In the genomic region with DNA sequence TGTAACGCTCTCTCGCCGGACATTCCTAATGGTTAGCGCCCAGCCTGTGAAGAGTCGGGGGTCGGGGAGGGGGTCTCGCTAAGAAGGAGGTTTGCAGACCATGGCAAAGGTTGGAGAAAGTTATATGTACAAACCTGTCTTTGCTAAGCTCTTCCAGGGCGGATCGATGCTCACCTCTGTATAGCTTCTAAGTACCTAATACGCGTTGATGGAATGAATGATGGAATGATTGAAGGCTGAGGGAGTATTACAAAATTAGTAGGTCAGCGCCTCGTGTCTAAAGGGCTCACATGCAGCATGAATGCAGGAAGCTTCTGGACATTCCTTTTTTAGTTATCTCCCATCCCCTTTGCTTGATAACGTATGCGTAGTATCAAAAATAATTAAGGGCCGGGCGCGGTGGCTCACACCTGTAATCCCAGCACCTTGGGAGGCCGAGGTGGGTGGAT, we compare ENCODE assay signal across 8 cellular contexts. TPM values are rescaled to one million over a fixed set of nuclear protein-coding genes. Genes with fewer than 3 reads are reported as not detected.
DNase-seq lines count a peak whose midpoint lies in the region; ATAC-seq and TF ChIP-seq lines count a peak whose summit lies in the region.

No MANE protein-coding gene starts in this region.

- ATAC-seq in stimulated activated naive CD8-positive, alpha-beta T cell treated with anti-CD3 and anti-CD28 coated beads, Interleukin-15, Interleukin-2, amounts not matched to agents 100 U/mL and 50 U/mL, for 24 hours = no peak

- H3K9me3 Mint-ChIP-seq in stimulated activated naive CD8-positive, alpha-beta T cell treated with anti-CD3 and anti-CD28 coated beads, Interleukin-15, Interleukin-2, amounts not matched to agents 100 ng/mL and 50 ng/mL, for 24 hours = no peaks in the 10 kb centered on the region
- H3K9me3 Mint-ChIP-seq in mesothelial cell of epicardium = peaks cover 1% of the 10 kb centered on the region

- H3K27ac Mint-ChIP-seq in stimulated activated naive CD8-positive, alpha-beta T cell treated with anti-CD3 and anti-CD28 coated beads, Interleukin-15, Interleukin-2, amounts not matched to agents 100 ng/mL and 50 ng/mL, for 24 hours = peak overlapping the region; percentile 71
- H3K27ac Mint-ChIP-seq in mesothelial cell of epicardium = peak overlapping the region; percentile 90

- H3K4me1 ChIP-seq in breast epithelium = peaks cover 0 to 7% of the 10 kb centered on the region in 2 donors

- no peaks in the 10 kb centered on the region for H3K36me3 ChIP-seq in breast epithelium

- no peaks in the 10 kb centered on the region for H3K9me3 ChIP-seq in breast epithelium

- peak overlapping the region; percentile 85 to 91 (median 88) for H3K4me3 ChIP-seq in breast epithelium

- peaks cover 14% of the 10 kb centered on the region for H3K36me3 Mint-ChIP-seq in stimulated activated naive CD8-positive, alpha-beta T cell treated with anti-CD3 and anti-CD28 coated beads, Interleukin-15, Interleukin-2, amounts not matched to agents 100 ng/mL and 50 ng/mL, for 24 hours (ENCODE audit: low read depth)
- no peaks in the 10 kb centered on the region for H3K36me3 Mint-ChIP-seq in mesothelial cell of epicardium

- peak overlapping the region; percentile 98 to 99 for H3K27ac ChIP-seq in breast epithelium

- peaks cover 36% of the 10 kb centered on the region for H3K4me1 Mint-ChIP-seq in stimulated activated naive CD8-positive, alpha-beta T cell treated with anti-CD3 and anti-CD28 coated beads, Interleukin-15, Interleukin-2, amounts not matched to agents 100 ng/mL and 50 ng/mL, for 24 hours (ENCODE audit: low read depth)
- H3K4me1 Mint-ChIP-seq in mesothelial cell of epicardium = peaks cover 23% of the 10 kb centered on the region

- H3K4me3 Mint-ChIP-seq in stimulated activated naive CD8-positive, alpha-beta T cell treated with anti-CD3 and anti-CD28 coated beads, Interleukin-15, Interleukin-2, amounts not matched to agents 100 ng/mL and 50 ng/mL, for 24 hours = peak overlapping the region; percentile 84
- peak overlapping the region; percentile 85 for H3K4me3 Mint-ChIP-seq in mesothelial cell of epicardium

- no peaks in the 10 kb centered on the region for H3K27me3 Mint-ChIP-seq in stimulated activated naive CD8-positive, alpha-beta T cell treated with anti-CD3 and anti-CD28 coated beads, Interleukin-15, Interleukin-2, amounts not matched to agents 100 ng/mL and 50 ng/mL, for 24 hours
- H3K27me3 Mint-ChIP-seq in mesothelial cell of epicardium (ENCODE audit: low read depth) = peaks cover 3% of the 10 kb centered on the region

- TF ChIP-seq CTCF in breast epithelium (IDR thresholded peaks at IDR 0.05) (no peak), mesothelial cell of epicardium (IDR thresholded peaks at IDR 0.05; ENCODE audit: unreplicated experiment) (no peak), GM13977 (IDR thresholded peaks at IDR 0.05; ENCODE audit: extremely low read depth, insufficient read depth, missing control alignments) (no peak)

- intact Hi-C loops in breast epithelium (cut with DNase I; ENCODE audit: low total_unique reads) = no loop called here

- no peak for TF ChIP-seq POLR2A in breast epithelium (IDR thresholded peaks at IDR 0.05)

- in situ Hi-C loops in GM13977 (cut with MboI; ENCODE audit: low pct_unique_long_range_greater_than_20kb, low sequenced_read_pairs, unreplicated experiment) = no loop called here

- DNase-seq in stimulated activated naive CD8-positive, alpha-beta T cell treated with anti-CD3 and anti-CD28 coated beads, Interleukin-15, Interleukin-2, amounts not matched to agents 100 U/mL and 50 U/mL, for 24 hours = no peak
- DNase-seq in breast epithelium (ENCODE audit: low spot score in 2 of 2) (no peak), mesothelial cell of epicardium (ENCODE audit: low spot score in 2 of 2, unreplicated experiment in 2 of 2) (no peak), SK-N-DZ (ENCODE audit: low spot score) (no peak), KG1 (lab: John Stamatoyannopoulos, UW) (no peak), GM13977 (ENCODE audit: low spot score) (no peak)
- DNase-seq in NK-92 treated with Interleukin-12 subunit alpha and Interleukin-12 subunit beta, amount 100 ng/mL, for 24 hours (lab: John Stamatoyannopoulos, UW) = no peak

- no peaks in the 10 kb centered on the region for H3K27me3 ChIP-seq in breast epithelium

RNA-seq across cellular contexts. Expression of a gene that starts 0.3 kb away (rescaled TPM):
- 10 to 100 TPM; 40.3 to 51.7 (median 42.4) TPM for total RNA-seq in breast epithelium
- total RNA-seq in mesothelial cell of epicardium = 63.4 to 66.3 TPM (median 65.6 TPM) in 3 replicates
- 22.0 and 26.7 TPM in 2 replicates for polyA plus RNA-seq in SK-N-DZ (2014; cell fraction: cytosol; rRNA removed)
- 41.8 and 46.3 TPM in 2 replicates for polyA plus RNA-seq in SK-N-DZ (2014; cell fraction: nucleus; rRNA removed)

RNA-seq across cellular contexts. Expression of a gene that starts 49.1 kb away (rescaled TPM):
- total RNA-seq in breast epithelium (10 to 100 TPM; 17.4 to 55.1 (median 39.7) TPM), mesothelial cell of epicardium (27.3 to 32.5 TPM (median 30.0 TPM) in 3 replicates)
- polyA plus RNA-seq in SK-N-DZ (2014; cell fraction: cytosol; rRNA removed) = 3.2 and 3.5 TPM in 2 replicates
- polyA plus RNA-seq in SK-N-DZ (2014; cell fraction: nucleus; rRNA removed) = 3.5 and 3.7 TPM in 2 replicates

RNA-seq across cellular contexts. Expression of a gene that starts 49.1 kb away (rescaled TPM):
- total RNA-seq in breast epithelium (10 to 100 TPM; 19.0 to 30.1 (median 29.2) TPM), mesothelial cell of epicardium (28.1 to 32.5 TPM (median 30.3 TPM) in 3 replicates)
- polyA plus RNA-seq in SK-N-DZ (2014; cell fraction: cytosol; rRNA removed) = 0.86 and 1.8 TPM in 2 replicates
- 0.46 and 0.74 TPM in 2 replicates for polyA plus RNA-seq in SK-N-DZ (2014; cell fraction: nucleus; rRNA removed)
